Comparison of ENCODE assay signal across 25 cellular contexts in genomic region chr19:17023805-17024204, GRCh38. TPM values are rescaled to one million over a fixed set of nuclear protein-coding genes. Genes with fewer than 3 reads are reported as not detected.
A peak's percentile ranks its signal among the peaks of the same experiment; 100 is the strongest.
DNase-seq lines count a peak whose midpoint lies in the region; ATAC-seq, FAIRE-seq and TF ChIP-seq lines count a peak whose summit lies in the region.
"Had no signal": no experiment of that assay in that cellular context is flagged by ENCODE, and none has a peak within 500 bp of the region (broad histone marks: within the 10 kb centered on the region; RNA-seq: fewer than 3 reads in every experiment).

No MANE protein-coding gene starts in this region.

- peaks cover 7% of the 10 kb centered on the region for H3K4me1 Mint-ChIP-seq in neural crest cell

- peaks cover 23% of the 10 kb centered on the region for H3K4me1 ChIP-seq in DOHH2 (ENCODE audit: control insufficient read depth, low read length)
- H3K4me1 ChIP-seq in K562 (replicated peaks in 1 of 2; ENCODE audit: control insufficient read depth in 2 of 2, insufficient read depth in 2 of 2, low read length in 2 of 2): peaks cover 0 to 3% of the 10 kb centered on the region in 2 experiments; a peak in 2 of 5 replicates
- H3K4me1 ChIP-seq in stomach: peaks cover 6 to 15% (median 11%) of the 10 kb centered on the region in 4 donors

- H3K9ac ChIP-seq in K562 (ENCODE audit: insufficient read depth in 1 of 2, low read depth in 2 of 2, low read length in 2 of 2): no peak overlapping the region
- H3K9ac ChIP-seq: BLaER1 treated with 17β-estradiol and CSF1 and Interleukin-3, amounts not matched to agents 10 nM and 100 nM had no signal

- peak overlapping the region; percentile 44 for H3K4me2 ChIP-seq in DOHH2 (ENCODE audit: low read length)
- no peak overlapping the region for H3K4me2 ChIP-seq in K562 (ENCODE audit: insufficient read depth, low read length)
- H3K4me2 ChIP-seq: GM23338 had no signal

- no peaks in the 10 kb centered on the region for H3K79me2 ChIP-seq in DOHH2 (ENCODE audit: control insufficient read depth, low read length)
- H3K79me2 ChIP-seq in K562 (ENCODE audit: control insufficient read depth, insufficient read depth, low read length): no peaks in the 10 kb centered on the region

- H3K27me3 ChIP-seq in DOHH2 (ENCODE audit: control insufficient read depth, low read length): peaks cover 11% of the 10 kb centered on the region
- H3K27me3 ChIP-seq in K562 (ENCODE audit: control insufficient read depth in 2 of 2, insufficient read depth in 2 of 2, low read length in 2 of 2): peaks cover 18 to 30% of the 10 kb centered on the region in 2 experiments; a peak in 4 of 5 replicates
- H3K27me3 ChIP-seq in stomach: peaks cover 0 to 71% (median 46%) of the 10 kb centered on the region in 3 donors

- peaks cover 28% of the 10 kb centered on the region for H3K36me3 Mint-ChIP-seq in neural crest cell (ENCODE audit: low read depth)

- peak; percentile 33 for DNase-seq in MV-4-11 (lab: John Stamatoyannopoulos, UW)
- DNase-seq in K562 (ENCODE audit: extremely low read depth in 1 of 4, low spot score in 3 of 4): no peak
- DNase-seq in neural crest cell (ENCODE audit: low read depth, low spot score): no peak
- no peak for DNase-seq in stomach
- DNase-seq in activated effector memory CD4-positive, alpha-beta T cell treated with Interleukin-2 at 50 U/mL for 16 hours: no peak
- DNase-seq in medulla oblongata (ENCODE audit: extremely low spot score): no peak
- DNase-seq: CD4-positive, alpha-beta T cell; CD8-positive, alpha-beta memory T cell; DMS 273 treated with DMSO at 0.1 percent for 48 hours; DMS53; DMS79 treated with DMSO at 0.1 percent for 48 hours; H9; HFFc6 had no signal

- H3K36me3 ChIP-seq in DOHH2 (ENCODE audit: control insufficient read depth, low read length) (no peaks in the 10 kb centered on the region), K562 (ENCODE audit: control insufficient read depth, insufficient read depth, low read length) (no peaks in the 10 kb centered on the region), stomach (no peaks in the 10 kb centered on the region)

- intact Hi-C loops in K562 (cut with micrococcal nuclease) (no loop called here), stomach (cut with DNase I; ENCODE audit: low total_unique reads) (no loop called here)

- CTCF ChIA-PET in K562 (lab: Yijun Ruan, JAX; ENCODE audit: low intra/inter-chr PET ratio): no interaction called here

- no peak overlapping the region for H3K4me3 ChIP-seq in DOHH2 (ENCODE audit: low read length)
- H3K4me3 ChIP-seq in K562: no peak overlapping the region
- H3K4me3 ChIP-seq in stomach: no peak overlapping the region
- H3K4me3 ChIP-seq: GM23338 had no signal

- H4K20me1 ChIP-seq in DOHH2 (ENCODE audit: control insufficient read depth, insufficient read depth, low read depth, low read length) (no peaks in the 10 kb centered on the region), K562 (replicated peaks; ENCODE audit: control insufficient read depth, insufficient read depth, low read length) (no peaks in the 10 kb centered on the region)

- TF ChIP-seq CTCF in DOHH2 (IDR thresholded peaks at IDR 0.05; ENCODE audit: low read depth, low read length, poor library complexity, severe bottlenecking): no peak
- TF ChIP-seq CTCF in K562 (IDR thresholded peaks at IDR 0.05 in 2 of 3, conservative IDR thresholded peaks at IDR 0.05 in 1 of 3; ENCODE audit: insufficient read depth in 2 of 3, low read depth in 1 of 3, low read length in 3 of 3): no peak
- TF ChIP-seq CTCF in neural crest cell (conservative IDR thresholded peaks at IDR 0.05): no peak
- no peak for TF ChIP-seq CTCF in stomach (IDR thresholded peaks at IDR 0.05)

- peaks cover 3% of the 10 kb centered on the region; the same call in 1 of the 2 replicates for H3F3A ChIP-seq in DOHH2 (ENCODE audit: control insufficient read depth, insufficient read depth)

- ATAC-seq in K562: no peak
- no peak for ATAC-seq in GM18861 (IDR thresholded peaks at IDR 0.05; ENCODE audit: unreplicated experiment)
- ATAC-seq: GM23338, HCT116 had no signal

- no peak overlapping the region for H2AFZ ChIP-seq in K562 (ENCODE audit: low read depth, low read length)
- H2AFZ ChIP-seq: GM23338 had no signal

- H3K27me3 Mint-ChIP-seq in neural crest cell (ENCODE audit: low read depth): peaks cover 18% of the 10 kb centered on the region

- peaks cover 11% of the 10 kb centered on the region for H3K9me3 Mint-ChIP-seq in neural crest cell

- no TSS peak for BruUV-seq in K562 (replicated peaks; lab: Mats Ljungman, UMichigan)

- 0% methylated on average over 3 of the region's 3 CpGs for WGBS in K562 (ENCODE audit: insufficient coverage, low coverage, missing lambda C conversion rate)
- WGBS in stomach, 5 donors: 76 to 95% (median 95%) methylated on average over 3 of the region's 3 CpGs

- H3K27ac ChIP-seq in DOHH2 (ENCODE audit: low read depth, low read length): 0 out of 2 replicates have a peak overlapping the region, but pooled peaks have one; percentile 7
- H3K27ac ChIP-seq in K562 (ENCODE audit: extremely low read depth, low read depth, low read length): no peak overlapping the region
- H3K27ac ChIP-seq in stomach: no peak overlapping the region

- H3K4me3 Mint-ChIP-seq in neural crest cell: peak overlapping the region; percentile 25
- H3K4me3 Mint-ChIP-seq: B cell; CD14-positive monocyte; CD4-positive, alpha-beta T cell; CD8-positive, alpha-beta memory T cell; GM23338; H9; HFFc6 had no signal

- H3K9me1 ChIP-seq in K562 (ENCODE audit: control insufficient read depth, insufficient read depth, low read length): no peaks in the 10 kb centered on the region

- TF ChIP-seq POLR2A in K562 (conservative IDR thresholded peaks at IDR 0.05) (no peak), stomach (IDR thresholded peaks at IDR 0.05) (no peak)

- TF ChIP-seq RAD21 in K562 (CRISPR knock-in tag; conservative IDR thresholded peaks at IDR 0.05 in 1 of 2, IDR thresholded peaks at IDR 0.05 in 1 of 2): no peak

- POLR2A ChIA-PET in K562 (lab: Yijun Ruan, JAX): no interaction called here

- H3K9me2 ChIP-seq in DOHH2 (replicated peaks; ENCODE audit: control insufficient read depth, low read length): no peaks in the 10 kb centered on the region

- no peak for FAIRE-seq in K562 (lab: Jason Lieb, UNC)
- FAIRE-seq: A204.1, D721Med, G401.6, GM12892 had no signal

- in situ Hi-C loops in K562 (cut with MboI): no loop called here

- TF ChIP-seq EP300 in K562 (IDR thresholded peaks at IDR 0.05; ENCODE audit: low read length) (no peak), stomach (IDR thresholded peaks at IDR 0.05) (no peak)

- H3K27ac Mint-ChIP-seq in neural crest cell (ENCODE audit: unreplicated experiment): no peak overlapping the region
- H3K27ac Mint-ChIP-seq: B cell; CD4-positive, alpha-beta T cell; CD8-positive, alpha-beta memory T cell; GM23338; H9; HFFc6 had no signal

- peaks cover 10% of the 10 kb centered on the region for H3K9me3 ChIP-seq in DOHH2 (ENCODE audit: control insufficient read depth, insufficient read depth, low read length)
- peaks cover 2% of the 10 kb centered on the region; the same call in 1 of the 2 replicates for H3K9me3 ChIP-seq in K562 (replicated peaks; ENCODE audit: control insufficient read depth, insufficient read depth, low read depth, low read length)
- H3K9me3 ChIP-seq in stomach: peaks cover 8 to 24% (median 21%) of the 10 kb centered on the region in 4 donors

RNA-seq across cellular contexts. Expression of gene CPAMD8, which starts 2.8 kb away (rescaled TPM):
- 7.2 and 17.1 TPM in 2 replicates for total RNA-seq in K562 (2011; cell fraction: chromatin; rRNA removed; ENCODE audit: low replicate concordance)
- 12.9 and 14.3 TPM in 2 replicates for total RNA-seq in K562 (2011; cell fraction: nucleolus; rRNA removed)
- 12.8 and 15.2 TPM in 2 replicates for total RNA-seq in K562 (2011; cell fraction: nucleoplasm; rRNA removed)
- 1.3 and 2.1 TPM in 2 replicates for total RNA-seq in K562 (2014; rRNA removed)
- 0.29 and 0.69 TPM in 2 replicates for total RNA-seq in K562 (2014; rRNA removed; fragmentation: Illumina TruSeq; extraction: Trizol)
- total RNA-seq in K562 (2015; rRNA removed; fragmentation: Illumina TruSeq; extraction: Trizol): 0.62 and 0.64 TPM in 2 replicates
- total RNA-seq in K562 (2021): 1.5 and 2.0 TPM in 2 replicates
- polyA plus RNA-seq in K562 (2011; rRNA removed): 1.7 and 3.0 TPM in 2 replicates
- 3.3 and 4.3 TPM in 2 replicates for polyA plus RNA-seq in K562 (2011; cell fraction: cytosol; rRNA removed)
- 7.2 and 7.8 TPM in 2 replicates for polyA plus RNA-seq in K562 (2011; cell fraction: nucleus; rRNA removed)
- polyA plus RNA-seq in K562 (2012): 2.8 and 4.4 TPM in 2 replicates
- 1.1 and 1.9 TPM in 2 replicates for polyA plus RNA-seq in K562 (2014; fragmentation: Illumina TruSeq; extraction: Trizol)
- polyA plus RNA-seq in K562 (2014; fragmentation: Nextera tagmentation; extraction: Ambion mirVana): under 1 TPM; 0.20 TPM
- 1.8 and 2.1 TPM in 2 replicates for polyA plus RNA-seq in K562 (2014; rRNA removed)
- polyA minus RNA-seq in K562 (2011; rRNA and poly(A)+ RNA removed): 1.4 and 2.1 TPM in 2 replicates
- polyA minus RNA-seq in K562 (2011; cell fraction: cytosol; rRNA and poly(A)+ RNA removed): 1.1 and 4.8 TPM in 2 replicates
- polyA minus RNA-seq in K562 (2011; cell fraction: nucleus; rRNA and poly(A)+ RNA removed): 2.7 and 5.3 TPM in 2 replicates
- total RNA-seq in neural crest cell: 14.5 and 17.0 TPM in 2 replicates
- 100 to 1,000 TPM in 1 of 5 donors, 10 to 100 TPM in 3, under 1 TPM in 1; 0.43 to 221 (median 13.2) TPM for total RNA-seq in stomach
- polyA plus RNA-seq in stomach: 1 to 10 TPM; 2.1 to 6.6 (median 2.3) TPM
- total RNA-seq: H4 had no signal

RNA-seq across cellular contexts. Expression of gene HAUS8, which starts 51.4 kb away (rescaled TPM):
- 66.7 and 93.9 TPM in 2 replicates for total RNA-seq in K562 (2011; cell fraction: chromatin; rRNA removed; ENCODE audit: low replicate concordance)
- total RNA-seq in K562 (2011; cell fraction: nucleolus; rRNA removed): 51.6 and 54.4 TPM in 2 replicates
- total RNA-seq in K562 (2011; cell fraction: nucleoplasm; rRNA removed): 56.7 and 58.4 TPM in 2 replicates
- total RNA-seq in K562 (2014; rRNA removed): 23.3 and 28.2 TPM in 2 replicates
- 20.5 and 22.1 TPM in 2 replicates for total RNA-seq in K562 (2014; rRNA removed; fragmentation: Illumina TruSeq; extraction: Trizol)
- 22.6 and 22.8 TPM in 2 replicates for total RNA-seq in K562 (2015; rRNA removed; fragmentation: Illumina TruSeq; extraction: Trizol)
- total RNA-seq in K562 (2021): 44.8 and 49.9 TPM in 2 replicates
- 36.0 and 37.0 TPM in 2 replicates for polyA plus RNA-seq in K562 (2011; rRNA removed)
- polyA plus RNA-seq in K562 (2011; cell fraction: cytosol; rRNA removed): 21.9 and 29.0 TPM in 2 replicates
- polyA plus RNA-seq in K562 (2011; cell fraction: nucleus; rRNA removed): 44.9 and 51.5 TPM in 2 replicates
- polyA plus RNA-seq in K562 (2012): 22.9 and 35.2 TPM in 2 replicates
- polyA plus RNA-seq in K562 (2014; fragmentation: Illumina TruSeq; extraction: Trizol): 34.9 and 38.9 TPM in 2 replicates
- polyA plus RNA-seq in K562 (2014; fragmentation: Nextera tagmentation; extraction: Ambion mirVana): 10 to 100 TPM; 34.5 to 53.2 TPM
- 39.6 and 45.1 TPM in 2 replicates for polyA plus RNA-seq in K562 (2014; rRNA removed)
- 20.4 and 22.9 TPM in 2 replicates for polyA minus RNA-seq in K562 (2011; rRNA and poly(A)+ RNA removed)
- 18.8 and 19.5 TPM in 2 replicates for polyA minus RNA-seq in K562 (2011; cell fraction: cytosol; rRNA and poly(A)+ RNA removed)
- polyA minus RNA-seq in K562 (2011; cell fraction: nucleus; rRNA and poly(A)+ RNA removed): 14.0 and 19.4 TPM in 2 replicates
- 36.5 and 46.4 TPM in 2 replicates for total RNA-seq in neural crest cell
- 10 to 100 TPM in 1 of 5 donors, 1 to 10 TPM in 3, under 1 TPM in 1; 0.45 to 27.2 (median 8.3) TPM for total RNA-seq in stomach
- polyA plus RNA-seq in stomach: 10 to 100 TPM in 1 of 3 donors, 1 to 10 TPM in 2; 9.2 to 11.9 (median 9.4) TPM

RNA-seq across cellular contexts. Expression of gene MYO9B, which starts 51.8 kb away (rescaled TPM):
- 236 and 527 TPM in 2 replicates for total RNA-seq in K562 (2011; cell fraction: chromatin; rRNA removed; ENCODE audit: low replicate concordance)
- 224 and 226 TPM in 2 replicates for total RNA-seq in K562 (2011; cell fraction: nucleolus; rRNA removed)
- 197 and 205 TPM in 2 replicates for total RNA-seq in K562 (2011; cell fraction: nucleoplasm; rRNA removed)
- total RNA-seq in K562 (2014; rRNA removed) (31.7 and 48.0 TPM in 2 replicates), K562 (2014; rRNA removed; fragmentation: Illumina TruSeq; extraction: Trizol) (17.5 and 18.5 TPM in 2 replicates), K562 (2015; rRNA removed; fragmentation: Illumina TruSeq; extraction: Trizol) (23.0 and 23.5 TPM in 2 replicates), K562 (2021) (66.5 and 77.6 TPM in 2 replicates), neural crest cell (113 and 119 TPM in 2 replicates), stomach (100 to 1,000 TPM in 3 of 5 donors, 10 to 100 TPM in 2; 43.0 to 265 (median 156) TPM)
- polyA plus RNA-seq in K562 (2011; rRNA removed) (18.7 and 38.8 TPM in 2 replicates), K562 (2014; fragmentation: Illumina TruSeq; extraction: Trizol) (33.1 and 34.3 TPM in 2 replicates), K562 (2014; fragmentation: Nextera tagmentation; extraction: Ambion mirVana) (1 to 10 TPM; 2.4 to 3.0 TPM), K562 (2014; rRNA removed) (36.3 and 41.4 TPM in 2 replicates), stomach (10 to 100 TPM; 30.2 to 35.6 (median 30.6) TPM)
- 18.1 and 19.7 TPM in 2 replicates for polyA plus RNA-seq in K562 (2011; cell fraction: cytosol; rRNA removed)
- polyA plus RNA-seq in K562 (2011; cell fraction: nucleus; rRNA removed): 257 and 300 TPM in 2 replicates
- 42.8 and 67.6 TPM in 2 replicates for polyA plus RNA-seq in K562 (2012)
- polyA minus RNA-seq in K562 (2011; rRNA and poly(A)+ RNA removed): 30.7 and 36.0 TPM in 2 replicates
- 38.7 and 60.5 TPM in 2 replicates for polyA minus RNA-seq in K562 (2011; cell fraction: cytosol; rRNA and poly(A)+ RNA removed)
- polyA minus RNA-seq in K562 (2011; cell fraction: nucleus; rRNA and poly(A)+ RNA removed): 78.2 and 87.4 TPM in 2 replicates
